9 cellular contexts compared by ENCODE assay signal in the genomic region with DNA sequence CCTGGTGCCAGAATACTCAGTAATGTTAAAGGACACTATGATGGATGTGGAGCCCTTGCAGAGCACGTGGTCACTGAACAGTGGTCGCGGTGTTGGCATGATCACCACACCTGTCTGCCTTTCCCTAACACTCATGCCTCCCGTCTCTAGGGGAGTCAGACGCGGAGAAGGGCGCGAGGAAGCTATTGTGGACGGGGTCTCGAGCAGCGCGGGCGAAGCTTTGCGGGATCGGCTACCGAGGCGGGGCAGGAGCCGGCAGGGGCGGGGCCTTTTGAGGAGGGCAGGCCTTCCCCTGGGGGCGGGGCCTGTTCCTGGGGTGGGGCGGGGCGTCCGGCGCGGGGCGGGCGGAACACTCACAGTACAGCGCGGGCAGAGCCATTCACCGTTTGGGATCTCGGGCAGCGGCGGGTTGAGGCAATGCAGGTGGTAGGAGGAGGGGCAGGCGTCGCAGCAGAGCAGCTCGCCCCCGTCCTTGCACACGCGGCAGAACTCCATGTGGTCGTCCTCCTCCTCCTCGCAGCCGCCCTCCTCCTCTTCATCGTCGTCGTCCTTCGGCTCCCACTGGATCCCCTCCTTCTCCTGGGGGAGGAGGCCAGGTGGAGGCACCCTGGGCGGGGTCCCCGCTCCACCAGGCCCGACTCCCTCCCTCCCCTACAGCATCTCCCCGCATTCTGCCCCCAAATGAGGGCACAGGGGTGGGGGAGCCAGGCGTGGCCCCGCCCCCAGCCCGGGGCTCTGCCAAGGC. TPM values are rescaled to one million over a fixed set of nuclear protein-coding genes. Genes with fewer than 3 reads are reported as not detected.
A peak's percentile ranks its signal among the peaks of the same experiment; 100 is the strongest.
DNase-seq lines count a peak whose midpoint lies in the region; ATAC-seq, FAIRE-seq and TF ChIP-seq lines count a peak whose summit lies in the region.
"Had no signal": no experiment of that assay in that cellular context is flagged by ENCODE, and none has a peak within 500 bp of the region (broad histone marks: within the 10 kb centered on the region; RNA-seq: fewer than 3 reads in every experiment).

No MANE protein-coding gene starts in this region.

- peaks cover 1% of the 10 kb centered on the region; the same call in 1 of the 2 replicates for H3K4me1 ChIP-seq in iPS DF 6.9 (ENCODE audit: control insufficient read depth, insufficient read depth, low read length)
- no peaks in the 10 kb centered on the region for H3K4me1 ChIP-seq in kidney (ENCODE audit: control insufficient read depth in 1 of 2, insufficient read depth in 1 of 2, low read depth in 1 of 2, low read length in 2 of 2)
- H3K4me1 ChIP-seq: parathyroid adenoma had no signal

- peak overlapping the region; percentile 12; the same call in 1 of the 2 replicates for H3K4me3 ChIP-seq in iPS DF 6.9 (ENCODE audit: low read length)
- no peak overlapping the region for H3K4me3 ChIP-seq in kidney (ENCODE audit: low read length in 2 of 2)

- DNase-seq in GM19238 (ENCODE audit: insufficient read length, low spot score) (peak; percentile 56), RPMI7951 (ENCODE audit: low read depth) (peak; percentile 17), iPS DF 6.9 (ENCODE audit: low read depth, low spot score) (no peak), pons (ENCODE audit: low spot score) (no peak), kidney (no peak)
- DNase-seq in activated naive CD4-positive, alpha-beta T cell treated with anti-CD3 and anti-CD28 coated beads, Interleukin-2, amount 10 ng/mL, durations not matched to agents 7 days and 5 days, result peak; percentile 79
- peak; percentile 69 for DNase-seq in stimulated activated CD4-positive, alpha-beta T cell treated with anti-CD3 and anti-CD28 coated beads, Interleukin-2, amount 100 ng/mL, for 4 hours (ENCODE audit: low read depth)

- no peak overlapping the region for H3K9ac ChIP-seq in kidney (ENCODE audit: low read length in 2 of 2)
- H3K9ac ChIP-seq: parathyroid adenoma had no signal

- peaks cover 3% of the 10 kb centered on the region; the same call in 1 of the 2 replicates for H3K27me3 ChIP-seq in iPS DF 6.9 (ENCODE audit: control insufficient read depth, insufficient read depth, low read length)

- intact Hi-C loops in kidney (cut with DNase I), result no loop called here

- CTCF ChIA-PET in activated naive CD4-positive, alpha-beta T cell treated with anti-CD3 and anti-CD28 coated beads, Interleukin-2, amount 10 ng/mL, durations not matched to agents 7 days and 5 days (lab: Charles Lee), result no interaction called here

- H3K4me3 Mint-ChIP-seq in activated naive CD4-positive, alpha-beta T cell treated with anti-CD3 and anti-CD28 coated beads, Interleukin-2, amount 10 ng/mL, durations not matched to agents 7 days and 5 days, result peak overlapping the region; percentile 33

- ATAC-seq in GM21447 (IDR thresholded peaks at IDR 0.05; ENCODE audit: unreplicated experiment), result no peak

- FAIRE-seq in kidney (lab: Jason Lieb, UNC), result no peak

- no peaks in the 10 kb centered on the region for H3K9me3 Mint-ChIP-seq in activated naive CD4-positive, alpha-beta T cell treated with anti-CD3 and anti-CD28 coated beads, Interleukin-2, amount 10 ng/mL, durations not matched to agents 7 days and 5 days

- no CpG with 5 or more reads among the region's 53 CpGs for WGBS in iPS DF 6.9 (ENCODE audit: insufficient coverage, insufficient read length)

- no peak overlapping the region for H3K27ac ChIP-seq in iPS DF 6.9 (ENCODE audit: low read length)
- H3K27ac ChIP-seq in kidney (ENCODE audit: low read depth in 2 of 2, low read length in 2 of 2), result no peak overlapping the region
- H3K27ac ChIP-seq: parathyroid adenoma had no signal

- no peak overlapping the region for H3K27ac Mint-ChIP-seq in activated naive CD4-positive, alpha-beta T cell treated with anti-CD3 and anti-CD28 coated beads, Interleukin-2, amount 10 ng/mL, durations not matched to agents 7 days and 5 days

- no peak for TF ChIP-seq CTCF in kidney (IDR thresholded peaks at IDR 0.05; ENCODE audit: borderline replicate concordance, extremely low read depth, insufficient read depth)

- H3K36me3 ChIP-seq in iPS DF 6.9 (ENCODE audit: control insufficient read depth, insufficient read depth, low read length) (no peaks in the 10 kb centered on the region), kidney (ENCODE audit: control insufficient read depth in 1 of 2, insufficient read depth in 2 of 2, low read length in 2 of 2) (no peaks in the 10 kb centered on the region)

- peaks cover 6% of the 10 kb centered on the region for H3K4me1 Mint-ChIP-seq in activated naive CD4-positive, alpha-beta T cell treated with anti-CD3 and anti-CD28 coated beads, Interleukin-2, amount 10 ng/mL, durations not matched to agents 7 days and 5 days

- H3K9me3 ChIP-seq in iPS DF 6.9 (ENCODE audit: control insufficient read depth, insufficient read depth, low read length) (no peaks in the 10 kb centered on the region), kidney (ENCODE audit: control insufficient read depth in 1 of 2, low read length in 2 of 2) (no peaks in the 10 kb centered on the region)

- peaks cover 19% of the 10 kb centered on the region for H3K27me3 Mint-ChIP-seq in activated naive CD4-positive, alpha-beta T cell treated with anti-CD3 and anti-CD28 coated beads, Interleukin-2, amount 10 ng/mL, durations not matched to agents 7 days and 5 days

- no peaks in the 10 kb centered on the region for H3K36me3 Mint-ChIP-seq in activated naive CD4-positive, alpha-beta T cell treated with anti-CD3 and anti-CD28 coated beads, Interleukin-2, amount 10 ng/mL, durations not matched to agents 7 days and 5 days

RNA-seq across cellular contexts. Expression of a gene that starts 31.5 kb away (rescaled TPM):
- total RNA-seq in RPMI7951 (2014; rRNA removed; shearing (Covaris generic)), result under 0.01 TPM in 1 of 2 replicates, not detected in the other
- total RNA-seq in kidney, result 0.85 TPM
- polyA plus RNA-seq in kidney (ENCODE audit: insufficient read depth, low read depth, low replicate concordance), result 0.54 TPM

RNA-seq across cellular contexts. Expression of a gene that starts 50.7 kb away (rescaled TPM):
- 245 and 306 TPM in 2 replicates for total RNA-seq in RPMI7951 (2014; rRNA removed; shearing (Covaris generic))
- total RNA-seq in kidney, result 377 TPM
- polyA plus RNA-seq in kidney (ENCODE audit: insufficient read depth, low read depth, low replicate concordance), result 605 TPM

RNA-seq across cellular contexts. Expression of a gene that starts 57.2 kb away (rescaled TPM):
- total RNA-seq in RPMI7951 (2014; rRNA removed; shearing (Covaris generic)), result 4.9 and 5.0 TPM in 2 replicates
- 43.6 TPM for total RNA-seq in kidney
- polyA plus RNA-seq in kidney (ENCODE audit: insufficient read depth, low read depth, low replicate concordance), result 7.7 TPM

Comparison
In these comparisons a context has a peak if more than half of its experiments do, and no peak if none do; other contexts are left out.
1. DNase-seq: peak in GM19238 (single experiment), RPMI7951 (single experiment), activated naive CD4-positive, alpha-beta T cell treated with anti-CD3 and anti-CD28 coated beads, Interleukin-2, amount 10 ng/mL, durations not matched to agents 7 days and 5 days (single experiment) and stimulated activated CD4-positive, alpha-beta T cell treated with anti-CD3 and anti-CD28 coated beads, Interleukin-2, amount 100 ng/mL, for 4 hours (single experiment); none in iPS DF 6.9 (single experiment), pons (single experiment) and kidney (single experiment).